Comparison of ENCODE assay signal across 10 cellular contexts in genomic region chr2:27901219-27901618, GRCh38. TPM values are rescaled to one million over a fixed set of nuclear protein-coding genes. Genes with fewer than 3 reads are reported as not detected.
DNase-seq lines count a peak whose midpoint lies in the region; ATAC-seq and TF ChIP-seq lines count a peak whose summit lies in the region.
"Had no signal": no experiment of that assay in that cellular context is flagged by ENCODE, and none has a peak within 500 bp of the region (broad histone marks: within the 10 kb centered on the region; RNA-seq: fewer than 3 reads in every experiment).

No MANE protein-coding gene starts in this region.

- no peak for ATAC-seq in GM21576 (IDR thresholded peaks at IDR 0.05; ENCODE audit: unreplicated experiment)

- H3K27ac Mint-ChIP-seq in activated naive CD4-positive, alpha-beta T cell treated with anti-CD3 and anti-CD28 coated beads, Interleukin-2, amount 50 U/mL, for 24 hours, result peak overlapping the region; percentile 87
- H3K27ac Mint-ChIP-seq in Calu3 (ENCODE audit: unreplicated experiment), result no peak overlapping the region

- H3K4me3 Mint-ChIP-seq in activated naive CD4-positive, alpha-beta T cell treated with anti-CD3 and anti-CD28 coated beads, Interleukin-2, amount 50 U/mL, for 24 hours, result peak overlapping the region; percentile 23
- H3K4me3 Mint-ChIP-seq in Calu3 (ENCODE audit: low read depth, unreplicated experiment), result no peak overlapping the region
- H3K4me3 Mint-ChIP-seq: naive B cell had no signal

- H3K4me1 Mint-ChIP-seq in activated naive CD4-positive, alpha-beta T cell treated with anti-CD3 and anti-CD28 coated beads, Interleukin-2, amount 50 U/mL, for 24 hours, result peaks cover 74% of the 10 kb centered on the region
- peaks cover 13% of the 10 kb centered on the region for H3K4me1 Mint-ChIP-seq in Calu3 (ENCODE audit: low read depth, unreplicated experiment)

- no peaks in the 10 kb centered on the region for H3K9me3 ChIP-seq in skeletal muscle tissue (ENCODE audit: control insufficient read depth in 3 of 3, low read length in 3 of 3)

- H3K27me3 Mint-ChIP-seq in activated naive CD4-positive, alpha-beta T cell treated with anti-CD3 and anti-CD28 coated beads, Interleukin-2, amount 50 U/mL, for 24 hours, result no peaks in the 10 kb centered on the region
- no peaks in the 10 kb centered on the region for H3K27me3 Mint-ChIP-seq in Calu3 (ENCODE audit: unreplicated experiment)
- H3K27me3 Mint-ChIP-seq: naive B cell had no signal

- BruUV-seq in Calu3 (replicated peaks; lab: Mats Ljungman, UMichigan), result no TSS peak

- peak overlapping the region; percentile 27 for H3K27ac ChIP-seq in skeletal muscle tissue (ENCODE audit: low read depth, low read length)

- H3K36me3 Mint-ChIP-seq in activated naive CD4-positive, alpha-beta T cell treated with anti-CD3 and anti-CD28 coated beads, Interleukin-2, amount 50 U/mL, for 24 hours, result peaks cover 44% of the 10 kb centered on the region
- peaks cover 19% of the 10 kb centered on the region for H3K36me3 Mint-ChIP-seq in Calu3 (ENCODE audit: insufficient read depth, unreplicated experiment)

- intact Hi-C loops in Calu3 (cut with micrococcal nuclease; ENCODE audit: unreplicated experiment), result no loop called here

- peaks cover 0 to 3% (median 2%) of the 10 kb centered on the region in 3 donors for H3K4me1 ChIP-seq in skeletal muscle tissue (ENCODE audit: control insufficient read depth in 3 of 3, insufficient read depth in 3 of 3, low read length in 3 of 3)

- TF ChIP-seq CTCF in Calu3 (IDR thresholded peaks at IDR 0.05; ENCODE audit: unreplicated experiment), result no peak

- no peaks in the 10 kb centered on the region for H3K9me3 Mint-ChIP-seq in activated naive CD4-positive, alpha-beta T cell treated with anti-CD3 and anti-CD28 coated beads, Interleukin-2, amount 50 U/mL, for 24 hours
- H3K9me3 Mint-ChIP-seq in Calu3 (ENCODE audit: low read depth, unreplicated experiment), result no peaks in the 10 kb centered on the region
- H3K9me3 Mint-ChIP-seq: naive B cell had no signal

- H3K27me3 ChIP-seq in skeletal muscle tissue (ENCODE audit: control insufficient read depth in 3 of 3, insufficient read depth in 3 of 3, low read length in 3 of 3), result no peaks in the 10 kb centered on the region

- no peak overlapping the region for H3K4me3 ChIP-seq in skeletal muscle tissue (ENCODE audit: low read length in 3 of 3)

- CTCF ChIA-PET in Calu3 (lab: Charles Lee), result no interaction called here

- no peak overlapping the region for H3K9ac ChIP-seq in skeletal muscle tissue (ENCODE audit: low read depth in 1 of 3, low read length in 3 of 3)

- DNase-seq in EH (ENCODE audit: low read depth), result peak; percentile 48
- peak; percentile 32 for DNase-seq in M059J (ENCODE audit: low read depth)
- no peak for DNase-seq in kidney tubule cell (ENCODE audit: low spot score)
- no peak for DNase-seq in NCI-H82 (lab: John Stamatoyannopoulos, UW)
- DNase-seq in Calu3, result no peak
- DNase-seq: DMS79, naive B cell had no signal

- peaks cover 5 to 10% (median 9%) of the 10 kb centered on the region in 3 donors for H3K36me3 ChIP-seq in skeletal muscle tissue (ENCODE audit: control insufficient read depth in 3 of 3, insufficient read depth in 3 of 3, low read length in 3 of 3)

RNA-seq across cellular contexts. Expression of gene BABAM2, which starts 10.7 kb away (rescaled TPM):
- 41.8 and 51.8 TPM in 2 replicates for total RNA-seq in M059J (2014; rRNA removed; shearing (Covaris generic))
- total RNA-seq in skeletal muscle tissue, result 24.0 TPM
- total RNA-seq in Calu3 (2022), result 43.5 and 59.3 TPM in 2 replicates

RNA-seq across cellular contexts. Expression of gene RBKS, which starts 11.0 kb away (rescaled TPM):
- total RNA-seq in M059J (2014; rRNA removed; shearing (Covaris generic)), result 3.2 and 4.9 TPM in 2 replicates
- total RNA-seq in skeletal muscle tissue, result 2.1 TPM
- 2.3 and 3.3 TPM in 2 replicates for total RNA-seq in Calu3 (2022)

Comparison
In these comparisons a context has a peak if more than half of its experiments do, and no peak if none do; other contexts are left out.
1. DNase-seq: peak in EH (single experiment) and M059J (single experiment); none in kidney tubule cell (single experiment), NCI-H82 (single experiment) and Calu3 (single experiment).